2 cellular contexts compared by ENCODE assay signal in genomic region chr3:18633002-18633401, GRCh38.
TF ChIP-seq lines count a peak whose summit lies in the region.

No MANE protein-coding gene starts in this region.

TF ChIP-seq in GM23338, 12 proteins besides CTCF, POLR2A, EP300 and RAD21 (continued from another document):
- no peak for TF ChIP-seq ZNF462 (CRISPR knock-in tag; IDR thresholded peaks at IDR 0.05)
- no peak for TF ChIP-seq NANOG (IDR thresholded peaks at IDR 0.05; ENCODE audit: borderline replicate concordance)
- no peak for TF ChIP-seq EZH2 (IDR thresholded peaks at IDR 0.05; ENCODE audit: low read depth, unreplicated experiment)
- TF ChIP-seq ZNF331 (CRISPR knock-in tag; IDR thresholded peaks at IDR 0.05; ENCODE audit: low read depth) = no peak
- no peak for TF ChIP-seq REST (IDR thresholded peaks at IDR 0.05; ENCODE audit: unreplicated experiment)
- TF ChIP-seq EZH2phosphoT487 (IDR thresholded peaks at IDR 0.05; ENCODE audit: unreplicated experiment) = no peak
- TF ChIP-seq ZNF114 (CRISPR knock-in tag; IDR thresholded peaks at IDR 0.05) = no peak
- no peak for TF ChIP-seq CREB1 (CRISPR knock-in tag; IDR thresholded peaks at IDR 0.05; ENCODE audit: low read depth)

TF ChIP-seq in H1, 55 proteins besides CTCF, POLR2A, EP300 and RAD21:
- TF ChIP-seq CHD7 (IDR thresholded peaks at IDR 0.05; ENCODE audit: insufficient replicate concordance, low read length) (no peak), JUND (IDR thresholded peaks at IDR 0.05; ENCODE audit: low read length) (no peak), HDAC2 (IDR thresholded peaks at IDR 0.05; ENCODE audit: borderline replicate concordance in 1 of 2, low read depth in 2 of 2, low read length in 2 of 2) (no peak)
